In genomic region chr2:1731963-1732768, GRCh38 we compare ENCODE assay signal across 10 cellular contexts. TPM values are rescaled to one million over a fixed set of nuclear protein-coding genes. Genes with fewer than 3 reads are reported as not detected.
A peak's percentile ranks its signal among the peaks of the same experiment; 100 is the strongest.
DNase-seq lines count a peak whose midpoint lies in the region; ATAC-seq and TF ChIP-seq lines count a peak whose summit lies in the region.
"Had no signal": no experiment of that assay in that cellular context is flagged by ENCODE, and none has a peak within 500 bp of the region (broad histone marks: within the 10 kb centered on the region; RNA-seq: fewer than 3 reads in every experiment).

No MANE protein-coding gene starts in this region.

- no peaks in the 10 kb centered on the region for H3K9me2 ChIP-seq in PC-3 (replicated peaks; ENCODE audit: low read length)

- CTCF ChIA-PET in PC-3 (lab: Charles Lee) = no interaction called here

- no peak overlapping the region for H3K27ac Mint-ChIP-seq in neural crest cell (ENCODE audit: unreplicated experiment)
- H3K27ac Mint-ChIP-seq: activated T-helper 1 cell treated with anti-CD3 and anti-CD28 coated beads, Interleukin-12 subunit alpha, Interleukin-12 subunit beta, Interleukin-2, Interleukin-4 antibody, amounts not matched to agents 30 ng/mL and 10 ng/mL and 1 ng/mL, durations not matched to agents 14 hours and 24 hours and 36 hours had no signal

- H3K9me3 Mint-ChIP-seq in neural crest cell = peaks cover 8% of the 10 kb centered on the region
- H3K9me3 Mint-ChIP-seq: activated T-helper 1 cell treated with anti-CD3 and anti-CD28 coated beads, Interleukin-12 subunit alpha, Interleukin-12 subunit beta, Interleukin-2, Interleukin-4 antibody, amounts not matched to agents 30 ng/mL and 10 ng/mL and 1 ng/mL, durations not matched to agents 14 hours and 24 hours and 36 hours had no signal

- H3K36me3 ChIP-seq in PC-3 (ENCODE audit: low read depth, low read length) = peaks cover 13% of the 10 kb centered on the region
- H3K36me3 ChIP-seq in fibroblast of lung (ENCODE audit: control insufficient read depth, insufficient read depth, low read length) = no peaks in the 10 kb centered on the region

- H3K9me3 ChIP-seq in PC-3 (ENCODE audit: low read length) (no peaks in the 10 kb centered on the region), fibroblast of lung (ENCODE audit: control insufficient read depth, insufficient read depth, low read depth, low read length) (no peaks in the 10 kb centered on the region)

- H3K4me2 ChIP-seq in PC-3 (ENCODE audit: low read length) (peak overlapping the region; percentile 79), fibroblast of lung (ENCODE audit: extremely low read depth, insufficient read depth, low read length) (peak overlapping the region; percentile 95)

- TF ChIP-seq CTCF in PC-3 (conservative IDR thresholded peaks at IDR 0.05; ENCODE audit: low read depth, low read length) (no peak), fibroblast of lung (conservative IDR thresholded peaks at IDR 0.05 in 1 of 2, IDR thresholded peaks at IDR 0.05 in 1 of 2; ENCODE audit: low read depth in 1 of 2, low read length in 2 of 2) (no peak), neural crest cell (conservative IDR thresholded peaks at IDR 0.05) (no peak)

- peaks cover 27% of the 10 kb centered on the region for H3F3A ChIP-seq in PC-3 (ENCODE audit: low read length, unreplicated experiment)

- ATAC-seq in PC-3 = no peak
- ATAC-seq in GM21360 (IDR thresholded peaks at IDR 0.05; ENCODE audit: unreplicated experiment) = no peak
- ATAC-seq in GM18867 (IDR thresholded peaks at IDR 0.05; ENCODE audit: unreplicated experiment) = no peak
- no peak for ATAC-seq in GM21723 (IDR thresholded peaks at IDR 0.05; ENCODE audit: unreplicated experiment)

- peak overlapping the region; percentile 26 for H3K4me3 Mint-ChIP-seq in neural crest cell
- H3K4me3 Mint-ChIP-seq: activated T-helper 1 cell treated with anti-CD3 and anti-CD28 coated beads, Interleukin-12 subunit alpha, Interleukin-12 subunit beta, Interleukin-2, Interleukin-4 antibody, amounts not matched to agents 30 ng/mL and 10 ng/mL and 1 ng/mL, durations not matched to agents 14 hours and 24 hours and 36 hours had no signal

- H3K27me3 Mint-ChIP-seq in neural crest cell (ENCODE audit: low read depth) = no peaks in the 10 kb centered on the region

- intact Hi-C loops in PC-3 (cut with micrococcal nuclease) = loop anchor here (2.0 to 10.0 kb wide), 3 partner anchors 15 to 1057 kb away; partner anchors contain the start of gene TMEM18

- BruUV-seq in PC-3 (replicated peaks; lab: Mats Ljungman, UMichigan) = no TSS peak

- H3K79me2 ChIP-seq in PC-3 (ENCODE audit: low read length) = peaks cover 93% of the 10 kb centered on the region
- peaks cover 69% of the 10 kb centered on the region for H3K79me2 ChIP-seq in fibroblast of lung (ENCODE audit: control insufficient read depth, insufficient read depth, low read length)

- peaks cover 59% of the 10 kb centered on the region for H3K4me1 Mint-ChIP-seq in neural crest cell

- DNase-seq in AG08395 (ENCODE audit: low spot score) (peak; percentile 68), PC-3 (no peak), fibroblast of lung (ENCODE audit: low read depth in 2 of 2) (peak in 1 of 2 donors; percentile 95), neural crest cell (ENCODE audit: low read depth, low spot score) (no peak), SHP77 (lab: John Stamatoyannopoulos, UW) (no peak)
- DNase-seq: DMS153 had no signal

- peaks cover 29% of the 10 kb centered on the region for H3K36me3 Mint-ChIP-seq in neural crest cell (ENCODE audit: low read depth)

- POLR2A ChIA-PET in PC-3 (lab: Charles Lee; ENCODE audit: unreplicated experiment) = interaction anchor here (0.5 to 1.4 kb wide), 5 partner anchors 10 to 809 kb away, joined by 3 to 10 read pairs (median 6); no protein-coding TSS in a partner anchor

- H3K9ac ChIP-seq in PC-3 (ENCODE audit: low read length) (peak overlapping the region; percentile 71), fibroblast of lung (ENCODE audit: insufficient read depth, low read length) (peak overlapping the region; percentile 61)

- no peak overlapping the region for H2AFZ ChIP-seq in PC-3 (ENCODE audit: low read length)
- no peak overlapping the region for H2AFZ ChIP-seq in fibroblast of lung (ENCODE audit: low read length)

- H3K27ac ChIP-seq in PC-3 (ENCODE audit: low read length) (peak overlapping the region; percentile 97), fibroblast of lung (ENCODE audit: insufficient read depth, low read length) (peak overlapping the region; percentile 95)

- H3K4me1 ChIP-seq in PC-3 (ENCODE audit: insufficient read depth, low read length) (peaks cover 69% of the 10 kb centered on the region), fibroblast of lung (ENCODE audit: control insufficient read depth, extremely low read depth, insufficient read depth, low read length) (peaks cover 46% of the 10 kb centered on the region)

- H3K4me3 ChIP-seq in PC-3 (ENCODE audit: low read length) = 0 out of 2 replicates have a peak overlapping the region, but pooled peaks have one; percentile 1
- peak overlapping the region in 1 of 4 experiments; percentile 20 for H3K4me3 ChIP-seq in fibroblast of lung (replicated peaks in 1 of 4; ENCODE audit: control extremely low read depth in 1 of 4, insufficient read depth in 1 of 4, low read depth in 3 of 4, low read length in 4 of 4)

- H3K27me3 ChIP-seq in PC-3 (ENCODE audit: low read length) = no peaks in the 10 kb centered on the region
- H3K27me3 ChIP-seq in fibroblast of lung (ENCODE audit: control insufficient read depth, insufficient read depth, low read length) = no peaks in the 10 kb centered on the region

- H4K20me1 ChIP-seq in PC-3 (ENCODE audit: low read length) (no peaks in the 10 kb centered on the region), fibroblast of lung (ENCODE audit: control insufficient read depth, extremely low read depth, insufficient read depth, low read length) (peaks cover 1% of the 10 kb centered on the region)

RNA-seq across cellular contexts. Expression of gene PXDN, which starts 12.1 kb away (rescaled TPM):
- total RNA-seq in PC-3 (2014; rRNA removed) (125 and 155 TPM in 2 replicates), fibroblast of lung (111 and 153 TPM in 2 replicates), neural crest cell (217 and 218 TPM in 2 replicates)
- polyA plus RNA-seq in fibroblast of lung = 160 and 298 TPM in 2 replicates
- polyA plus RNA-seq in fibroblast of lung (2012) = 135 and 343 TPM in 2 replicates
- 231 and 511 TPM in 2 replicates for polyA minus RNA-seq in fibroblast of lung (ENCODE audit: low replicate concordance)
